ENCODE assay signal across 15 cellular contexts in genomic region chr20:63768591-63769515, GRCh38. TPM values are rescaled to one million over a fixed set of nuclear protein-coding genes. Genes with fewer than 3 reads are reported as not detected.
DNase-seq lines count a peak whose midpoint lies in the region; ATAC-seq, FAIRE-seq and TF ChIP-seq lines count a peak whose summit lies in the region.
"Had no signal": no experiment of that assay in that cellular context is flagged by ENCODE, and none has a peak within 500 bp of the region (broad histone marks: within the 10 kb centered on the region; RNA-seq: fewer than 3 reads in every experiment).

No MANE protein-coding gene starts in this region.

- H3K23ac ChIP-seq in H1 (ENCODE audit: insufficient read length) (no peak overlapping the region), trophoblast cell (ENCODE audit: low read length) (no peak overlapping the region)

- H3K4me3 ChIP-seq in heart left ventricle (no peak overlapping the region), heart right ventricle (no peak overlapping the region), H7 (ENCODE audit: insufficient read depth, low read depth, low read length) (no peak overlapping the region), H1 (ENCODE audit: extremely low read depth in 1 of 4, insufficient read depth in 2 of 4, low read depth in 3 of 4, low read length in 4 of 4) (no peak overlapping the region), trophoblast cell (ENCODE audit: low read depth, low read length) (peak overlapping the region; percentile 39)

- intact Hi-C loops in heart left ventricle (cut with DNase I) = loop anchor here in 1 of 10 donors (2.0 kb wide), 1 partner anchor 16 kb away; no protein-coding TSS in a partner anchor
- intact Hi-C loops in heart right ventricle (cut with DNase I) = no loop called here

- H3K56ac ChIP-seq in H1 (replicated peaks; ENCODE audit: insufficient read length, low read depth, low read length) = no peak overlapping the region

- TF ChIP-seq CTCF in heart left ventricle (IDR thresholded peaks at IDR 0.05) = no peak
- TF ChIP-seq CTCF in heart right ventricle (IDR thresholded peaks at IDR 0.05) = no peak
- TF ChIP-seq CTCF in H1 (IDR thresholded peaks at IDR 0.05; ENCODE audit: control extremely low read depth in 1 of 3, insufficient read depth in 1 of 3, low read depth in 1 of 3, low read length in 3 of 3) = no peak

- CTCF ChIA-PET in H1 (lab: Charles Lee; ENCODE audit: partially characterized antibody) = interaction anchor here (0.7 to 1.0 kb wide), 3 partner anchors 18 to 166 kb away, joined by 3 to 6 read pairs (median 4); no protein-coding TSS in a partner anchor

- no peak for TF ChIP-seq RAD21 in H1 (IDR thresholded peaks at IDR 0.05 in 1 of 2, conservative IDR thresholded peaks at IDR 0.05 in 1 of 2; ENCODE audit: low read depth in 2 of 2, low read length in 2 of 2)

- ATAC-seq in heart left ventricle = no peak
- no peak for ATAC-seq in heart right ventricle

- no peak overlapping the region for H2AFZ ChIP-seq in H1 (ENCODE audit: low read length)
- H2AFZ ChIP-seq in trophoblast cell (ENCODE audit: insufficient read depth, low read length, poor library complexity) = no peak overlapping the region

- H2BK15ac ChIP-seq in H1 (ENCODE audit: low read length) = no peak overlapping the region

- no peak for FAIRE-seq in H1 (lab: Jason Lieb, UNC)
- FAIRE-seq: GM12892, GM19239 had no signal

- POLR2A ChIA-PET in H1 (lab: Charles Lee; ENCODE audit: partially characterized antibody) = interaction anchor here (0.6 to 0.7 kb wide), 3 partner anchors 22 to 97 kb away, joined by 3 read pairs; partner anchors contain the start of gene TPD52L2

- no peak overlapping the region for H3K27ac ChIP-seq in heart left ventricle
- no peak overlapping the region for H3K27ac ChIP-seq in heart right ventricle
- H3K27ac ChIP-seq in H1 (ENCODE audit: low read depth, low read length) = no peak overlapping the region
- H3K27ac ChIP-seq in trophoblast cell (ENCODE audit: low read depth, low read length) = no peak overlapping the region
- H3K27ac ChIP-seq: C4-2B had no signal

- no peak overlapping the region for H3K4me2 ChIP-seq in H1 (ENCODE audit: insufficient read depth in 1 of 2, low read depth in 2 of 2, low read length in 2 of 2)
- H3K4me2 ChIP-seq in trophoblast cell (ENCODE audit: low read length) = no peak overlapping the region

- H4K12ac ChIP-seq in trophoblast cell (ENCODE audit: low read depth, low read length) = no peak overlapping the region

- H2BK120ac ChIP-seq in H1 (replicated peaks; ENCODE audit: low read depth, low read length) (no peak overlapping the region), trophoblast cell (ENCODE audit: insufficient read depth, low read length, poor library complexity) (no peak overlapping the region)

- 90 to 91% (median 91%) methylated on average over 23 to 26 of the region's 26 CpGs for WGBS in heart left ventricle, 4 donors
- WGBS in heart right ventricle, 2 donors = 91 to 93% methylated on average over 26 of the region's 26 CpGs
- 91% methylated on average over 24 of the region's 26 CpGs; no CpG with 5 or more reads in 1 of the 2 experiments for WGBS in H1 (ENCODE audit: extremely low coverage in 1 of 2, insufficient coverage in 1 of 2, insufficient read length in 1 of 2, insufficient replicate concordance in 2 of 2, low coverage in 1 of 2, low lambda C conversion rate in 2 of 2, missing lambda C conversion rate in 1 of 2), 2 experiments
- no CpG with 5 or more reads among the region's 26 CpGs for WGBS in trophoblast cell (ENCODE audit: extremely low coverage, insufficient coverage, insufficient read length)

- peaks cover 0 to 2% of the 10 kb centered on the region in 2 experiments for H4K20me1 ChIP-seq in H1 (replicated peaks in 1 of 2; ENCODE audit: control insufficient read depth in 1 of 2, insufficient read depth in 2 of 2, low read length in 2 of 2)

- TF ChIP-seq EP300 in H1 (IDR thresholded peaks at IDR 0.05; ENCODE audit: borderline replicate concordance in 1 of 2, low read depth in 2 of 2, low read length in 2 of 2) = no peak

- H3K9me3 ChIP-seq in heart left ventricle (no peaks in the 10 kb centered on the region), heart right ventricle (no peaks in the 10 kb centered on the region), H1 (ENCODE audit: insufficient read depth in 2 of 2, low read depth in 1 of 2, low read length in 1 of 2) (no peaks in the 10 kb centered on the region), trophoblast cell (ENCODE audit: insufficient read depth, low read depth, low read length) (no peaks in the 10 kb centered on the region)

- H3K27me3 ChIP-seq in heart left ventricle = no peaks in the 10 kb centered on the region
- H3K27me3 ChIP-seq in heart right ventricle = no peaks in the 10 kb centered on the region
- no peaks in the 10 kb centered on the region for H3K27me3 ChIP-seq in H7 (ENCODE audit: control insufficient read depth, insufficient read depth, low read length)
- no peaks in the 10 kb centered on the region for H3K27me3 ChIP-seq in H1 (replicated peaks in 1 of 4; ENCODE audit: control insufficient read depth in 3 of 4, extremely low read depth in 1 of 4, insufficient read depth in 3 of 4, low read length in 3 of 4)
- H3K27me3 ChIP-seq in trophoblast cell (ENCODE audit: insufficient read depth, low read length) = no peaks in the 10 kb centered on the region

- H2BK12ac ChIP-seq in H1 (ENCODE audit: low read depth, low read length) (no peak overlapping the region), trophoblast cell (ENCODE audit: low read length) (no peak overlapping the region)

- no peak overlapping the region for H3K14ac ChIP-seq in H1 (ENCODE audit: insufficient read length)
- no peak overlapping the region for H3K14ac ChIP-seq in trophoblast cell (ENCODE audit: low read length)

- H3K79me1 ChIP-seq in H1 (ENCODE audit: low read depth, low read length) (peaks cover 2% of the 10 kb centered on the region; the same call in 1 of the 2 replicates), trophoblast cell (ENCODE audit: low read length) (no peaks in the 10 kb centered on the region)

- H3K18ac ChIP-seq in H1 (ENCODE audit: extremely low read depth, low read length) = no peak overlapping the region
- H3K18ac ChIP-seq in trophoblast cell (ENCODE audit: low read length) = no peak overlapping the region

- H3K4ac ChIP-seq in H1 (replicated peaks; ENCODE audit: insufficient read length, low read depth, low read length) = no peak overlapping the region
- no peak overlapping the region for H3K4ac ChIP-seq in trophoblast cell (ENCODE audit: low read depth, low read length)

- no peaks in the 10 kb centered on the region for H3K79me2 ChIP-seq in H1 (ENCODE audit: control insufficient read depth in 1 of 2, insufficient read depth in 2 of 2, low read length in 2 of 2)
- H3K79me2 ChIP-seq in trophoblast cell (ENCODE audit: control insufficient read depth, insufficient read depth, low read length, poor library complexity) = no peaks in the 10 kb centered on the region

- H3K23me2 ChIP-seq in H1 (ENCODE audit: low read depth, low read length) = no peaks in the 10 kb centered on the region; the same call in 1 of the 2 replicates

- no peak overlapping the region for H4K91ac ChIP-seq in H1 (replicated peaks; ENCODE audit: insufficient read length, low read length)
- no peak overlapping the region for H4K91ac ChIP-seq in trophoblast cell (ENCODE audit: low read depth, low read length)

- H3K4me1 ChIP-seq in heart left ventricle = peaks cover 0 to 20% (median 13%) of the 10 kb centered on the region in 12 donors
- H3K4me1 ChIP-seq in heart right ventricle = peaks cover 0 to 23% (median 11%) of the 10 kb centered on the region in 9 donors
- no peaks in the 10 kb centered on the region for H3K4me1 ChIP-seq in H1 (replicated peaks in 1 of 4; ENCODE audit: control insufficient read depth in 3 of 4, insufficient read depth in 4 of 4, low read length in 3 of 4)
- peaks cover 0 to 2% of the 10 kb centered on the region in 2 experiments for H3K4me1 ChIP-seq in trophoblast cell (ENCODE audit: control insufficient read depth in 1 of 2, insufficient read depth in 2 of 2, low read length in 2 of 2)

- TF ChIP-seq POLR2A in heart left ventricle (IDR thresholded peaks at IDR 0.05) (no peak), H1 (IDR thresholded peaks at IDR 0.05; ENCODE audit: control extremely low read depth in 1 of 2, low read depth in 2 of 2, low read length in 2 of 2) (no peak)

- peak overlapping the region; percentile 35; the same call in 1 of the 2 replicates for H4K8ac ChIP-seq in H1 (ENCODE audit: extremely low read depth, insufficient read depth, low read length)
- no peak overlapping the region for H4K8ac ChIP-seq in trophoblast cell (ENCODE audit: low read depth, low read length)

- H3K9ac ChIP-seq in H1 (replicated peaks in 1 of 4; ENCODE audit: extremely low read depth in 1 of 4, low read depth in 3 of 4, low read length in 3 of 4) (no peak overlapping the region), trophoblast cell (ENCODE audit: low read length) (no peak overlapping the region)

- H4K5ac ChIP-seq in H1 (ENCODE audit: insufficient read length, low read depth, low read length) = no peak overlapping the region

- peak in 3 of 5 donors; percentile 14 to 56 (median 18) for DNase-seq in heart left ventricle
- no peak for DNase-seq in heart right ventricle
- DNase-seq in H7 = peak; percentile 46
- no peak for DNase-seq in H1 (ENCODE audit: low read depth in 1 of 2, low spot score in 2 of 2)
- DNase-seq in trophoblast cell = no peak
- DNase-seq in NCI-H1105 treated with DMSO at 0.1 percent for 48 hours (lab: John Stamatoyannopoulos, UW) = no peak
- no peak for DNase-seq in COLO668 (lab: John Stamatoyannopoulos, UW; ENCODE audit: unreplicated experiment)
- DNase-seq: ACHN; CD4-positive, alpha-beta memory T cell; COR-L47; DND-41; GDM1 had no signal

- no peak overlapping the region for H2BK20ac ChIP-seq in H1 (ENCODE audit: low read length)

- H3K36me3 ChIP-seq in heart left ventricle (peaks cover 0 to 56% (median 46%) of the 10 kb centered on the region in 9 donors), heart right ventricle (peaks cover 0 to 75% (median 28%) of the 10 kb centered on the region in 9 donors), H7 (replicated peaks; ENCODE audit: control insufficient read depth, insufficient read depth, low read length) (no peaks in the 10 kb centered on the region; the same call in none of the 2 replicates), H1 (ENCODE audit: control insufficient read depth in 2 of 4, insufficient read depth in 4 of 4, low read length in 3 of 4) (peaks cover 0 to 4% (median 1%) of the 10 kb centered on the region in 4 experiments; a peak in 2 of 8 replicates), trophoblast cell (ENCODE audit: control insufficient read depth in 1 of 2, insufficient read depth in 2 of 2, low read length in 2 of 2) (peaks cover 25 to 33% of the 10 kb centered on the region in 2 experiments)

- H2BK5ac ChIP-seq in H1 (ENCODE audit: low read depth, low read length) (no peak overlapping the region), trophoblast cell (ENCODE audit: low read depth, low read length, poor library complexity) (no peak overlapping the region)

- H2AK5ac ChIP-seq in H1 (ENCODE audit: low read depth, low read length) (no peak overlapping the region), trophoblast cell (ENCODE audit: low read length) (no peak overlapping the region)

RNA-seq across cellular contexts. Expression of gene SLC2A4RG, which starts 29.3 kb away (rescaled TPM):
- total RNA-seq in heart left ventricle (10 to 100 TPM; 41.4 to 82.5 (median 70.7) TPM), heart right ventricle (10 to 100 TPM; 64.4 to 85.3 (median 76.8) TPM)
- polyA plus RNA-seq in heart left ventricle (10 to 100 TPM; 18.3 to 80.3 TPM), heart right ventricle (100 to 1,000 TPM in 1 of 2 donors, 10 to 100 TPM in 1; 36.3 to 114 TPM), H1 (2011; rRNA removed) (15.9 and 32.9 TPM in 2 replicates)
- total RNA-seq in H7 (2014; rRNA removed; shearing (Covaris generic)) = 38.3 and 62.2 TPM in 2 replicates
- total RNA-seq in H1 (2021; fragmentation: NEBNext Ultra II Directional; extraction: Animal tissue kit (Norgen Biotek cat#: 25700)) = 25.0 and 29.1 TPM in 2 replicates
- 25.5 TPM for polyA plus RNA-seq in H1 (2011; cell fraction: cytosol; rRNA removed)
- polyA plus RNA-seq in H1 (2011; cell fraction: nucleus; rRNA removed) = 164 TPM
- polyA plus RNA-seq in H1 (2012, experiment 1 of 2) = 12.2 to 32.2 TPM (median 25.5 TPM) in 4 replicates
- polyA plus RNA-seq in H1 (2012, experiment 2 of 2) = 12.8 TPM
- polyA plus RNA-seq in H1 (2013, experiment 1 of 2) = 33.5 TPM
- 30.8 TPM for polyA plus RNA-seq in H1 (2013, experiment 2 of 2)
- 2.3 and 2.8 TPM in 2 replicates for polyA minus RNA-seq in H1 (2011; rRNA and poly(A)+ RNA removed)
- 14.1 TPM for polyA minus RNA-seq in H1 (2011; cell fraction: cytosol; rRNA and poly(A)+ RNA removed)
- polyA minus RNA-seq in H1 (2011; cell fraction: nucleus; rRNA and poly(A)+ RNA removed) = 22.7 TPM
- polyA plus RNA-seq in trophoblast cell (2013) = 79.0 and 79.6 TPM in 2 replicates

RNA-seq across cellular contexts. Expression of gene LIME1, which starts 32.4 kb away (rescaled TPM):
- total RNA-seq in heart left ventricle (1 to 10 TPM in 8 of 9 donors, under 1 TPM in 1; 0.95 to 7.1 (median 3.4) TPM), heart right ventricle (1 to 10 TPM in 9 of 10 donors, under 1 TPM in 1; 0.79 to 4.1 (median 2.7) TPM)
- polyA plus RNA-seq in heart left ventricle (1 to 10 TPM; 2.2 to 4.4 TPM), heart right ventricle (10 to 100 TPM in 1 of 2 donors, 1 to 10 TPM in 1; 4.9 to 15.7 TPM), H1 (2011; rRNA removed) (5.9 and 9.5 TPM in 2 replicates)
- 7.7 and 10.5 TPM in 2 replicates for total RNA-seq in H7 (2014; rRNA removed; shearing (Covaris generic))
- total RNA-seq in H1 (2021; fragmentation: NEBNext Ultra II Directional; extraction: Animal tissue kit (Norgen Biotek cat#: 25700)) = 3.3 and 4.5 TPM in 2 replicates
- polyA plus RNA-seq in H1 (2011; cell fraction: cytosol; rRNA removed) = 4.9 TPM
- 19.4 TPM for polyA plus RNA-seq in H1 (2011; cell fraction: nucleus; rRNA removed)
- 2.2 to 3.8 TPM (median 2.7 TPM) in 4 replicates for polyA plus RNA-seq in H1 (2012, experiment 1 of 2)
- polyA plus RNA-seq in H1 (2012, experiment 2 of 2) = 3.0 TPM
- polyA plus RNA-seq in H1 (2013, experiment 1 of 2) = 1.8 TPM
- polyA plus RNA-seq in H1 (2013, experiment 2 of 2) = 1.7 TPM
- 0.28 and 0.37 TPM in 2 replicates for polyA minus RNA-seq in H1 (2011; rRNA and poly(A)+ RNA removed)
- 4.0 TPM for polyA minus RNA-seq in H1 (2011; cell fraction: cytosol; rRNA and poly(A)+ RNA removed)
- 5.9 TPM for polyA minus RNA-seq in H1 (2011; cell fraction: nucleus; rRNA and poly(A)+ RNA removed)
- polyA plus RNA-seq in trophoblast cell (2013) = 2.0 TPM in 2 replicates

Comparison
In these comparisons a context has a peak if more than half of its experiments do, and no peak if none do; other contexts are left out.
1. DNase-seq: peak in heart left ventricle (3 of 5) and H7 (single experiment); none in heart right ventricle (0 of 2), H1 (0 of 2), trophoblast cell (0 of 2), NCI-H1105 treated with DMSO at 0.1 percent for 48 hours (single experiment) and COLO668 (single experiment).